ENCODE assay signal across 8 cellular contexts in the genomic region with DNA sequence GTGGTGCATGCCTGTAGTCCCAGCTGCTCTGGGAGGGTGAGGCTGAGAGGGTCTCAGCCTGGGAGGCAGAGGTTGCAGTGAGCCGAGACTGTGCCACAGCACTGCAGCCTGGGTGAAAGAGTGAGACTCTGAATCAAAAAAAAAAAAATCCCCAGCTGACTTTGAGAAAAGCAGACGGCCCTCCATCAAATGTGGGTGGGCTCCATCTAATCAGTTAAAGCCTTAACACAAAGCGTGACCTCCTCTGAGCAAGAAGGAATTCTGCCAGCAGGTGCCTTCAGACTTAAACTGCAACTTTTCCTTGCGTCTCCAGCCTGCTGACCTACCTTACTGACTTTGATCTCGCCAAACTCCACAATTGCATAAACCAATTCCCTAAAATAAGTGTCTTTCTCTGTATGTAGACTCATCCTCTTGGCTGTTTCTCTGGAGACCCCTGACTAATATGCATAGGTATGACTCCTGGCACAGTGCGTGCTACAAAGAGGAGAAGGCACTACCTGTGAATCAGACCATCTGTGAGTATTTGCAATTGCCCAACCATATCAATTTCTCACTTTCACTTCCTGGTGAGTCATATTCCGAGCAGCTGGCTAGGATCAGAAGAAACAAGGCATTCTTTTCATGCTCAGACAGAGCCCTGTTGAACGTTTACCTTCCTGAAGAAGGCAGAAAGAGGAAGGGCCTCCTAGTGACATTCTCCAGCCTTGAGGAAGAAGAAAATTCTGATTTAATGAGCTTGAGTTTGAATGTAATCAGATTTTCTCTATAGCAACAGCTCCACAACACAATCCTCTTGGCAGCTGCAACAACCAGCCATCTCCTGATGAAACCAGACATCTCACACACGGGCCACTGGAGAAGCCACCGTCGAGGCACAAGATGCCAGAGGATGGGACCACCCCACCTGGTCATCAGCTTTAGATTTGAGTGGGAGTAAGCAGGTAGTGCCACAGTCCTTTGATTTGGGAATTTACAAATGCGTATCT. TPM values are rescaled to one million over a fixed set of nuclear protein-coding genes. Genes with fewer than 3 reads are reported as not detected.
DNase-seq lines count a peak whose midpoint lies in the region; TF ChIP-seq lines count a peak whose summit lies in the region.

No MANE protein-coding gene starts in this region.

- H3K9me3 ChIP-seq in H9 (ENCODE audit: control insufficient read depth, low read depth, low read length) (no peaks in the 10 kb centered on the region), transverse colon (no peaks in the 10 kb centered on the region)

- peaks cover 3% of the 10 kb centered on the region in 2 experiments; a peak in 3 of 5 replicates for H3K9me3 Mint-ChIP-seq in H9

- H3K79me2 ChIP-seq in H9 (ENCODE audit: insufficient read depth, low read length) = no peaks in the 10 kb centered on the region

- H3K56ac ChIP-seq in H9 (ENCODE audit: insufficient read length, low read depth, low read length) = no peak overlapping the region

- no peaks in the 10 kb centered on the region; a peak in 1 of 7 replicates for H3K36me3 Mint-ChIP-seq in H9 (ENCODE audit: insufficient read depth in 1 of 3, low read depth in 3 of 3)

- no peak overlapping the region for H3K4me2 ChIP-seq in H9 (ENCODE audit: insufficient read depth, insufficient read length, low read length)

- H2BK5ac ChIP-seq in H9 (ENCODE audit: insufficient read length, low read length) = no peak overlapping the region

- no CpG with 5 or more reads among the region's 12 CpGs for WGBS in H9 (ENCODE audit: extremely low coverage, insufficient read length, low lambda C conversion rate)
- WGBS in transverse colon (ENCODE audit: low coverage in 1 of 2), 2 donors = 18 to 29% methylated on average over 4 to 12 of the region's 12 CpGs

- H3K9ac ChIP-seq in H9 (ENCODE audit: extremely low read depth, insufficient read length, low read length) = no peak overlapping the region

- H4K5ac ChIP-seq in H9 (ENCODE audit: insufficient read length, low read depth, low read length) = no peak overlapping the region

- H3K27me3 ChIP-seq in H9 (ENCODE audit: insufficient read depth, low read length) (no peaks in the 10 kb centered on the region), transverse colon (no peaks in the 10 kb centered on the region)

- H3K27ac ChIP-seq in H9 (ENCODE audit: insufficient read length, low read depth, low read length) (no peak overlapping the region), transverse colon (peak overlapping the region; percentile 85 to 88 (median 86))

- no peak for TF ChIP-seq CTCF in H9 (conservative IDR thresholded peaks at IDR 0.05)
- no peak for TF ChIP-seq CTCF in transverse colon (IDR thresholded peaks at IDR 0.05)

- H3K4me1 ChIP-seq in H9 (ENCODE audit: insufficient read depth, low read length) (no peaks in the 10 kb centered on the region), transverse colon (peaks cover 14 to 33% (median 18%) of the 10 kb centered on the region in 4 donors)

- no peak overlapping the region for H4K91ac ChIP-seq in H9 (ENCODE audit: insufficient read length, low read depth, low read length)

- H3K79me1 ChIP-seq in H9 (ENCODE audit: insufficient read depth, low read depth, low read length, poor library complexity, severe bottlenecking) = no peaks in the 10 kb centered on the region

- H3K27ac Mint-ChIP-seq in H9 = no peak overlapping the region

- no peak overlapping the region for H3K4me3 Mint-ChIP-seq in H9

- H3K36me3 ChIP-seq in transverse colon = no peaks in the 10 kb centered on the region

- no peak overlapping the region for H2BK12ac ChIP-seq in H9 (ENCODE audit: insufficient read length, low read depth, low read length)

- H2AK5ac ChIP-seq in H9 (ENCODE audit: insufficient read length, low read length) = no peak overlapping the region

- H4K8ac ChIP-seq in H9 (replicated peaks; ENCODE audit: insufficient read length, low read depth, low read length) = no peak overlapping the region

- no peaks in the 10 kb centered on the region for H4K20me1 ChIP-seq in H9 (ENCODE audit: control insufficient read depth, insufficient read depth, insufficient read length)

- TF ChIP-seq EP300 in transverse colon (IDR thresholded peaks at IDR 0.05; ENCODE audit: low read depth) = peak; percentile 64

- no peaks in the 10 kb centered on the region for H3K27me3 Mint-ChIP-seq in H9 (ENCODE audit: low read depth)

- H2BK20ac ChIP-seq in H9 (ENCODE audit: low read depth, low read length, poor library complexity, severe bottlenecking) = no peak overlapping the region

- intact Hi-C loops in transverse colon (cut with DNase I; ENCODE audit: low total_unique reads) = no loop called here

- no peak overlapping the region for H3K23ac ChIP-seq in H9 (ENCODE audit: insufficient read length, low read depth, low read length)

- H3K4me3 ChIP-seq in transverse colon = no peak overlapping the region

- no peak overlapping the region for H3K14ac ChIP-seq in H9 (ENCODE audit: insufficient read depth, low read length)

- peak; percentile 57 for TF ChIP-seq POLR2A in transverse colon (IDR thresholded peaks at IDR 0.05)

- no peak overlapping the region for H2AFZ ChIP-seq in H9 (ENCODE audit: low read length)

- H2BK120ac ChIP-seq in H9 (ENCODE audit: low read depth, low read length, poor library complexity, severe bottlenecking) = no peak overlapping the region

- H3K4me1 Mint-ChIP-seq in H9 = peaks cover 8% of the 10 kb centered on the region in 2 experiments; a peak in 3 of 4 replicates

- H3K23me2 ChIP-seq in H9 (ENCODE audit: insufficient read length, low read depth, low read length, poor library complexity, severe bottlenecking) = no peaks in the 10 kb centered on the region

- H2BK15ac ChIP-seq in H9 (ENCODE audit: low read depth, low read length) = no peak overlapping the region

- DNase-seq in NCI-H345 (lab: John Stamatoyannopoulos, UW) (peak; percentile 64), NCI-H345 treated with DMSO at 0.1 percent for 48 hours (lab: John Stamatoyannopoulos, UW; ENCODE audit: unreplicated experiment) (no peak), H9 (peak; percentile 17), Kasumi-1 (lab: John Stamatoyannopoulos, UW) (peak; percentile 25), SKM-1 (lab: John Stamatoyannopoulos, UW; ENCODE audit: unreplicated experiment) (peak; percentile 14), dedifferentiated amniotic fluid mesenchymal stem cell (ENCODE audit: extremely low spot score) (peak; percentile 59), mucosa of gallbladder (ENCODE audit: low spot score) (peak; percentile 73), transverse colon (peak; percentile 66)

- H3K18ac ChIP-seq in H9 (ENCODE audit: insufficient read length, low read depth, low read length) = no peak overlapping the region

- H3T11ph ChIP-seq in H9 (ENCODE audit: low read length) = no peak overlapping the region

- H3K4ac ChIP-seq in H9 (ENCODE audit: low read depth, low read length) = no peak overlapping the region

- in situ Hi-C loops in transverse colon (cut with MboI; ENCODE audit: low pct_ligation_motif_present in 1 of 4, low pct_unique_long_range_greater_than_20kb in 1 of 4, low sequenced_read_pairs in 3 of 4) = no loop called here

RNA-seq across cellular contexts. Expression of a gene that starts 54.3 kb away (rescaled TPM):
- total RNA-seq in H9 (2021) (7.6 and 8.4 TPM in 2 replicates), mucosa of gallbladder (63.5 TPM), transverse colon (100 to 1,000 TPM in 1 of 4 donors, 10 to 100 TPM in 3; 71.1 to 118 (median 90.1) TPM)
